Comparison of ENCODE assay signal across 8 cellular contexts in genomic region chr2:201158111-201158929, GRCh38. TPM values are rescaled to one million over a fixed set of nuclear protein-coding genes. Genes with fewer than 3 reads are reported as not detected.
A peak's percentile ranks its signal among the peaks of the same experiment; 100 is the strongest.
DNase-seq lines count a peak whose midpoint lies in the region; ATAC-seq and TF ChIP-seq lines count a peak whose summit lies in the region.

No MANE protein-coding gene starts in this region.

- DNase-seq in NCI-H1092 treated with DMSO at 0.1 percent for 48 hours (lab: John Stamatoyannopoulos, UW) = peak; percentile 42
- no peak for DNase-seq in NCI-H1092 (lab: John Stamatoyannopoulos, UW)
- peak in 74 of 76 experiments; percentile 36 to 96 (median 79) for DNase-seq in HUDEP-2 (lab: John Stamatoyannopoulos, UW; ENCODE audit: unreplicated experiment in 76 of 76)
- DNase-seq in OCI-M2 (lab: John Stamatoyannopoulos, UW; ENCODE audit: unreplicated experiment) = peak; percentile 71
- DNase-seq in activated naive CD4-positive, alpha-beta T cell treated with anti-CD3 and anti-CD28 coated beads, Interleukin-2, amount 50 U/mL, for 72 hours (ENCODE audit: low spot score in 2 of 2) = no peak
- DNase-seq in glutamatergic neuron = peak; percentile 49
- DNase-seq in osteocyte (ENCODE audit: extremely low spot score, unreplicated experiment) = no peak

- H3K4me1 Mint-ChIP-seq in glutamatergic neuron (ENCODE audit: low read depth, unreplicated experiment) (peaks cover 19% of the 10 kb centered on the region), osteocyte (ENCODE audit: unreplicated experiment) (peaks cover 11% of the 10 kb centered on the region)

- peak; percentile 64 for TF ChIP-seq CTCF in glutamatergic neuron (IDR thresholded peaks at IDR 0.05; ENCODE audit: partially characterized antibody, unreplicated experiment)
- TF ChIP-seq CTCF in osteocyte (IDR thresholded peaks at IDR 0.05) = peak; percentile 89

- ATAC-seq in GM21526 (IDR thresholded peaks at IDR 0.05; ENCODE audit: low FRiP score, unreplicated experiment) = peak; percentile 88
- ATAC-seq in activated naive CD4-positive, alpha-beta T cell treated with anti-CD3 and anti-CD28 coated beads, Interleukin-2, amount 50 U/mL, for 72 hours = peak; percentile 56 to 70

- peak overlapping the region; percentile 82 to 95 for H3K27ac Mint-ChIP-seq in activated naive CD4-positive, alpha-beta T cell treated with anti-CD3 and anti-CD28 coated beads, Interleukin-2, amount 50 U/mL, for 72 hours
- H3K27ac Mint-ChIP-seq in glutamatergic neuron (ENCODE audit: unreplicated experiment) (peak overlapping the region; percentile 92), osteocyte (ENCODE audit: unreplicated experiment) (peak overlapping the region; percentile 86)

- H3K27me3 Mint-ChIP-seq in glutamatergic neuron (ENCODE audit: unreplicated experiment) = peaks cover 2% of the 10 kb centered on the region
- no peaks in the 10 kb centered on the region for H3K27me3 Mint-ChIP-seq in osteocyte (ENCODE audit: unreplicated experiment)

- H3K9me3 Mint-ChIP-seq in activated naive CD4-positive, alpha-beta T cell treated with anti-CD3 and anti-CD28 coated beads, Interleukin-2, amount 50 U/mL, for 72 hours = no peaks in the 10 kb centered on the region
- peaks cover 8% of the 10 kb centered on the region for H3K9me3 Mint-ChIP-seq in glutamatergic neuron (ENCODE audit: unreplicated experiment)
- no peaks in the 10 kb centered on the region for H3K9me3 Mint-ChIP-seq in osteocyte (ENCODE audit: unreplicated experiment)

- peaks cover 25 to 60% of the 10 kb centered on the region in 2 donors for H3K36me3 Mint-ChIP-seq in activated naive CD4-positive, alpha-beta T cell treated with anti-CD3 and anti-CD28 coated beads, Interleukin-2, amount 50 U/mL, for 72 hours
- H3K36me3 Mint-ChIP-seq in glutamatergic neuron (ENCODE audit: unreplicated experiment) = no peaks in the 10 kb centered on the region
- peaks cover 13% of the 10 kb centered on the region for H3K36me3 Mint-ChIP-seq in osteocyte (ENCODE audit: unreplicated experiment)

- H3K4me3 Mint-ChIP-seq in glutamatergic neuron (ENCODE audit: unreplicated experiment) (peak overlapping the region; percentile 49), osteocyte (ENCODE audit: unreplicated experiment) (no peak overlapping the region)

RNA-seq across cellular contexts. Expression of gene CASP10, which starts 24.6 kb away (rescaled TPM):
- total RNA-seq in activated naive CD4-positive, alpha-beta T cell treated with anti-CD3 and anti-CD28 coated beads, Interleukin-2, amount 50 U/mL, for 72 hours = 10 to 100 TPM; 23.5 to 25.1 TPM
- total RNA-seq in glutamatergic neuron (ENCODE audit: unreplicated experiment) (not detected), osteocyte (0.35 TPM in 1 of 2 replicates, not detected in the other)

RNA-seq across cellular contexts. Expression of gene CFLAR, which starts 42.4 kb away (rescaled TPM):
- total RNA-seq in activated naive CD4-positive, alpha-beta T cell treated with anti-CD3 and anti-CD28 coated beads, Interleukin-2, amount 50 U/mL, for 72 hours = 100 to 1,000 TPM; 275 to 321 TPM
- total RNA-seq in glutamatergic neuron (ENCODE audit: unreplicated experiment) = 88.0 TPM
- total RNA-seq in osteocyte = 45.8 and 48.1 TPM in 2 replicates

Comparison
In these comparisons a context has a peak if more than half of its experiments do, and no peak if none do; other contexts are left out.
1. DNase-seq: peak in NCI-H1092 treated with DMSO at 0.1 percent for 48 hours (single experiment), HUDEP-2 (74 of 76), OCI-M2 (single experiment) and glutamatergic neuron (single experiment); none in NCI-H1092 (single experiment), activated naive CD4-positive, alpha-beta T cell treated with anti-CD3 and anti-CD28 coated beads, Interleukin-2, amount 50 U/mL, for 72 hours (0 of 2) and osteocyte (single experiment).
2. RNA of gene CASP10, which starts 24.6 kb away (total RNA-seq): 23.5 to 25.1 TPM in activated naive CD4-positive, alpha-beta T cell treated with anti-CD3 and anti-CD28 coated beads, Interleukin-2, amount 50 U/mL, for 72 hours; 0.35 TPM in osteocyte and not detected in glutamatergic neuron (single experiment); every median in the first group is over 10 times any median in the second.
3. Peak in every context shown above with its lines, with median percentiles within 50 percentile points of each other: H3K27ac Mint-ChIP-seq.